23 cellular contexts compared by ENCODE assay signal in genomic region chr2:178978667-178979066, GRCh38.
DNase-seq lines count a peak whose midpoint lies in the region; ATAC-seq, FAIRE-seq and TF ChIP-seq lines count a peak whose summit lies in the region.
"Had no signal": no experiment of that assay in that cellular context is flagged by ENCODE, and none has a peak within 500 bp of the region (broad histone marks: within the 10 kb centered on the region; RNA-seq: fewer than 3 reads in every experiment).

No MANE protein-coding gene starts in this region.

- no peak for DNase-seq in PC-9
- DNase-seq in activated T-helper 1 cell treated with anti-CD3 and anti-CD28 coated beads, Interleukin-12 subunit alpha, Interleukin-12 subunit beta, Interleukin-2, Interleukin-4 antibody, amounts not matched to agents 30 ng/mL and 10 ng/mL and 1 ng/mL, durations not matched to agents 14 hours and 24 hours and 36 hours (ENCODE audit: low spot score) = no peak
- peak; percentile 8 to 63 (median 20) for DNase-seq in body of pancreas
- DNase-seq in pancreas = peak in 1 of 6 donors; percentile 34
- no peak for DNase-seq in colonic mucosa
- DNase-seq in Calu3 = no peak
- DNase-seq in MCF 10A (ENCODE audit: unreplicated experiment) = no peak
- DNase-seq: BE2C; C1 segment of cervical spinal cord; CD4-positive, alpha-beta memory T cell; CD4-positive, CD25-positive, alpha-beta regulatory T cell; CD8-positive, alpha-beta memory T cell; COR-L47; DMS79 treated with DMSO at 0.1 percent for 48 hours; GF-D8 had no signal

- H3K9me3 Mint-ChIP-seq in activated T-helper 1 cell treated with anti-CD3 and anti-CD28 coated beads, Interleukin-12 subunit alpha, Interleukin-12 subunit beta, Interleukin-2, Interleukin-4 antibody, amounts not matched to agents 30 ng/mL and 10 ng/mL and 1 ng/mL, durations not matched to agents 14 hours and 24 hours and 36 hours = no peaks in the 10 kb centered on the region
- H3K9me3 Mint-ChIP-seq in Calu3 (ENCODE audit: low read depth, unreplicated experiment) (no peaks in the 10 kb centered on the region), MCF 10A (ENCODE audit: unreplicated experiment) (no peaks in the 10 kb centered on the region)

- no peaks in the 10 kb centered on the region for H3F3A ChIP-seq in PC-9 (ENCODE audit: insufficient read depth, low read depth)

- intact Hi-C loops in PC-9 (cut with micrococcal nuclease; ENCODE audit: unreplicated experiment) = no loop called here
- intact Hi-C loops in activated T-helper 1 cell treated with anti-CD3 and anti-CD28 coated beads, Interleukin-12 subunit alpha, Interleukin-12 subunit beta, Interleukin-2, Interleukin-4 antibody, amounts not matched to agents 30 ng/mL and 10 ng/mL and 1 ng/mL, durations not matched to agents 14 hours and 24 hours and 36 hours (cut with micrococcal nuclease) = no loop called here
- intact Hi-C loops in body of pancreas (cut with DNase I) = no loop called here
- intact Hi-C loops in pancreas (cut with DNase I) = no loop called here
- intact Hi-C loops in colonic mucosa (cut with DNase I) = no loop called here
- intact Hi-C loops in Calu3 (cut with micrococcal nuclease; ENCODE audit: unreplicated experiment) = no loop called here
- intact Hi-C loops in MCF 10A (cut with micrococcal nuclease) = no loop called here

- H3K36me3 Mint-ChIP-seq in activated T-helper 1 cell treated with anti-CD3 and anti-CD28 coated beads, Interleukin-12 subunit alpha, Interleukin-12 subunit beta, Interleukin-2, Interleukin-4 antibody, amounts not matched to agents 30 ng/mL and 10 ng/mL and 1 ng/mL, durations not matched to agents 14 hours and 24 hours and 36 hours (ENCODE audit: low read depth) = no peaks in the 10 kb centered on the region
- no peaks in the 10 kb centered on the region for H3K36me3 Mint-ChIP-seq in Calu3 (ENCODE audit: insufficient read depth, unreplicated experiment)
- H3K36me3 Mint-ChIP-seq in MCF 10A (ENCODE audit: insufficient read depth, unreplicated experiment) = no peaks in the 10 kb centered on the region
- H3K36me3 Mint-ChIP-seq: CD14-positive monocyte had no signal

- H3K4me1 ChIP-seq in PC-9 (replicated peaks; ENCODE audit: insufficient read depth) (no peaks in the 10 kb centered on the region), body of pancreas (no peaks in the 10 kb centered on the region), pancreas (no peaks in the 10 kb centered on the region), colonic mucosa (no peaks in the 10 kb centered on the region)
- H3K4me1 ChIP-seq: A549, BE2C, BLaER1 had no signal

- H4K20me1 ChIP-seq in PC-9 (ENCODE audit: insufficient read depth) = no peaks in the 10 kb centered on the region
- H4K20me1 ChIP-seq: BLaER1 had no signal

- TF ChIP-seq CTCF in PC-9 (conservative IDR thresholded peaks at IDR 0.05) (no peak), body of pancreas (IDR thresholded peaks at IDR 0.05) (no peak), pancreas (IDR thresholded peaks at IDR 0.05) (no peak), colonic mucosa (IDR thresholded peaks at IDR 0.05) (no peak), Calu3 (IDR thresholded peaks at IDR 0.05; ENCODE audit: unreplicated experiment) (no peak), MCF 10A (IDR thresholded peaks at IDR 0.05; ENCODE audit: unreplicated experiment) (no peak)

- no TSS peak for BruUV-seq in PC-9 (replicated peaks; lab: Mats Ljungman, UMichigan)
- no TSS peak for BruUV-seq in Calu3 (replicated peaks; lab: Mats Ljungman, UMichigan)
- BruUV-seq in MCF 10A (replicated peaks; lab: Mats Ljungman, UMichigan) = no TSS peak

- H3K27ac Mint-ChIP-seq in activated T-helper 1 cell treated with anti-CD3 and anti-CD28 coated beads, Interleukin-12 subunit alpha, Interleukin-12 subunit beta, Interleukin-2, Interleukin-4 antibody, amounts not matched to agents 30 ng/mL and 10 ng/mL and 1 ng/mL, durations not matched to agents 14 hours and 24 hours and 36 hours = peak overlapping the region; percentile 28
- no peak overlapping the region for H3K27ac Mint-ChIP-seq in Calu3 (ENCODE audit: unreplicated experiment)
- no peak overlapping the region for H3K27ac Mint-ChIP-seq in MCF 10A (ENCODE audit: low read depth, unreplicated experiment)
- H3K27ac Mint-ChIP-seq: CD14-positive monocyte; CD4-positive, alpha-beta memory T cell; CD8-positive, alpha-beta memory T cell had no signal

- H3K9ac ChIP-seq in colonic mucosa (ENCODE audit: low read depth in 2 of 2, low read length in 2 of 2) = no peak overlapping the region
- H3K9ac ChIP-seq: BLaER1 had no signal

- CTCF ChIA-PET in PC-9 (lab: Charles Lee) = no interaction called here
- CTCF ChIA-PET in Calu3 (lab: Charles Lee) = no interaction called here
- CTCF ChIA-PET in MCF 10A (lab: Yijun Ruan, JAX) = interaction anchor here (0.6 kb wide), 1 partner anchor 375 kb away, joined by 5 read pairs; no protein-coding TSS in a partner anchor

- no peaks in the 10 kb centered on the region for H3K27me3 ChIP-seq in PC-9 (ENCODE audit: insufficient read depth, low read depth)
- no peaks in the 10 kb centered on the region for H3K27me3 ChIP-seq in body of pancreas
- H3K27me3 ChIP-seq in pancreas = no peaks in the 10 kb centered on the region
- no peaks in the 10 kb centered on the region for H3K27me3 ChIP-seq in colonic mucosa
- H3K27me3 ChIP-seq: BE2C, BLaER1 had no signal

- no peak for FAIRE-seq in pancreas (lab: Jason Lieb, UNC)
- FAIRE-seq: A549, D721Med, G401.6, GM12891, GM19239 had no signal

- H3K27ac ChIP-seq in PC-9 (no peak overlapping the region), body of pancreas (peak overlapping the region in 1 of 4 donors; percentile 10), pancreas (no peak overlapping the region), colonic mucosa (no peak overlapping the region)
- H3K27ac ChIP-seq: 22Rv1, A549, BLaER1 had no signal

- no peaks in the 10 kb centered on the region for H3K4me1 Mint-ChIP-seq in activated T-helper 1 cell treated with anti-CD3 and anti-CD28 coated beads, Interleukin-12 subunit alpha, Interleukin-12 subunit beta, Interleukin-2, Interleukin-4 antibody, amounts not matched to agents 30 ng/mL and 10 ng/mL and 1 ng/mL, durations not matched to agents 14 hours and 24 hours and 36 hours (ENCODE audit: low read depth)
- H3K4me1 Mint-ChIP-seq in Calu3 (ENCODE audit: low read depth, unreplicated experiment) (no peaks in the 10 kb centered on the region), MCF 10A (ENCODE audit: insufficient read depth, unreplicated experiment) (no peaks in the 10 kb centered on the region)
- H3K4me1 Mint-ChIP-seq: CD14-positive monocyte; CD4-positive, alpha-beta memory T cell; CD8-positive, alpha-beta memory T cell had no signal

- H3K9me2 ChIP-seq in PC-9 (ENCODE audit: insufficient read depth) = peaks cover 4% of the 10 kb centered on the region; the same call in 1 of the 2 replicates

- no peak overlapping the region for H3K4me3 Mint-ChIP-seq in activated T-helper 1 cell treated with anti-CD3 and anti-CD28 coated beads, Interleukin-12 subunit alpha, Interleukin-12 subunit beta, Interleukin-2, Interleukin-4 antibody, amounts not matched to agents 30 ng/mL and 10 ng/mL and 1 ng/mL, durations not matched to agents 14 hours and 24 hours and 36 hours
- H3K4me3 Mint-ChIP-seq in Calu3 (ENCODE audit: low read depth, unreplicated experiment) (no peak overlapping the region), MCF 10A (ENCODE audit: unreplicated experiment) (no peak overlapping the region)
- H3K4me3 Mint-ChIP-seq: CD14-positive monocyte; CD4-positive, CD25-positive, alpha-beta regulatory T cell; CD8-positive, alpha-beta memory T cell had no signal

- 20 to 24% methylated on average over 2 of the region's 2 CpGs for WGBS in body of pancreas, 2 donors
- WGBS in pancreas, 2 donors = 31 to 34% methylated on average over 2 of the region's 2 CpGs

- no peaks in the 10 kb centered on the region for H3K36me3 ChIP-seq in PC-9 (ENCODE audit: low read depth)
- H3K36me3 ChIP-seq in body of pancreas (replicated peaks in 1 of 2; ENCODE audit: insufficient read depth in 1 of 2, low read depth in 2 of 2) = no peaks in the 10 kb centered on the region
- H3K36me3 ChIP-seq in pancreas = no peaks in the 10 kb centered on the region
- no peaks in the 10 kb centered on the region for H3K36me3 ChIP-seq in colonic mucosa
- H3K36me3 ChIP-seq: BE2C, BLaER1 had no signal

- POLR2A ChIA-PET in PC-9 (lab: Charles Lee; ENCODE audit: unreplicated experiment) (no interaction called here), MCF 10A (lab: Yijun Ruan, JAX) (no interaction called here)

- H3K9me3 ChIP-seq in PC-9 (ENCODE audit: insufficient read depth, low read depth) (no peaks in the 10 kb centered on the region), body of pancreas (no peaks in the 10 kb centered on the region), pancreas (no peaks in the 10 kb centered on the region), colonic mucosa (no peaks in the 10 kb centered on the region)
- H3K9me3 ChIP-seq: A549, BE2C, BLaER1 had no signal

- H3K4me3 ChIP-seq in PC-9 (no peak overlapping the region), body of pancreas (no peak overlapping the region), pancreas (no peak overlapping the region), colonic mucosa (no peak overlapping the region)
- H3K4me3 ChIP-seq: A549, BLaER1 had no signal

- H3K4me2 ChIP-seq in PC-9 = no peak overlapping the region
- H3K4me2 ChIP-seq: A549, BLaER1 had no signal

- H2AFZ ChIP-seq in PC-9 = 0 out of 2 replicates have a peak overlapping the region, but pooled peaks have one; percentile 10

- no peaks in the 10 kb centered on the region for H3K79me2 ChIP-seq in PC-9 (ENCODE audit: low read depth)

- H3K27me3 Mint-ChIP-seq in activated T-helper 1 cell treated with anti-CD3 and anti-CD28 coated beads, Interleukin-12 subunit alpha, Interleukin-12 subunit beta, Interleukin-2, Interleukin-4 antibody, amounts not matched to agents 30 ng/mL and 10 ng/mL and 1 ng/mL, durations not matched to agents 14 hours and 24 hours and 36 hours (ENCODE audit: insufficient read depth) = no peaks in the 10 kb centered on the region
- no peaks in the 10 kb centered on the region for H3K27me3 Mint-ChIP-seq in Calu3 (ENCODE audit: unreplicated experiment)
- no peaks in the 10 kb centered on the region for H3K27me3 Mint-ChIP-seq in MCF 10A (ENCODE audit: insufficient read depth, unreplicated experiment)
- H3K27me3 Mint-ChIP-seq: CD4-positive, alpha-beta memory T cell; CD4-positive, CD25-positive, alpha-beta regulatory T cell; CD8-positive, alpha-beta memory T cell had no signal

- no peak for TF ChIP-seq POLR2A in body of pancreas (IDR thresholded peaks at IDR 0.05)

- ATAC-seq in body of pancreas (peak; percentile 81), pancreas (peak; percentile 47 to 87 (median 76))
- ATAC-seq: A549 had no signal

Comparison
In these comparisons a context has a peak if more than half of its experiments do, and no peak if none do; other contexts are left out.
1. DNase-seq: peak in body of pancreas (4 of 4); none in PC-9 (0 of 2), activated T-helper 1 cell treated with anti-CD3 and anti-CD28 coated beads, Interleukin-12 subunit alpha, Interleukin-12 subunit beta, Interleukin-2, Interleukin-4 antibody, amounts not matched to agents 30 ng/mL and 10 ng/mL and 1 ng/mL, durations not matched to agents 14 hours and 24 hours and 36 hours (single experiment), colonic mucosa (single experiment), Calu3 (single experiment) and MCF 10A (single experiment).